In genomic region chr5:90409318-90410177, GRCh38 we compare ENCODE assay signal across 8 cellular contexts. TPM values are rescaled to one million over a fixed set of nuclear protein-coding genes. Genes with fewer than 3 reads are reported as not detected.
DNase-seq lines count a peak whose midpoint lies in the region; ATAC-seq and TF ChIP-seq lines count a peak whose summit lies in the region.

Gene CETN3, minus strand, starts transcription at chr5:90409756. Its CDS starts 95 bp downstream, at chr5:90409661.

- in situ Hi-C loops in IMR-90 (cut with MboI; ENCODE audit: low sequenced_read_pairs) = no loop called here

- peak within 1 kb of the TSS; percentile 76 for H2AK9ac ChIP-seq in IMR-90 (replicated peaks; ENCODE audit: low read depth, low read length, poor library complexity)

- peak within 1 kb of the TSS; percentile 86 for H2BK5ac ChIP-seq in IMR-90 (ENCODE audit: low read depth, low read length, poor library complexity, severe bottlenecking)

- intact Hi-C loops in IMR-90 (cut with micrococcal nuclease) = loop anchor here (5.0 kb wide), 1 partner anchor 63 kb away; the partner anchor contains the start of genes MBLAC2 and POLR3G

- peak within 1 kb of the TSS; percentile 92 for H4K5ac ChIP-seq in IMR-90 (ENCODE audit: low read depth, low read length)

- H3K27ac ChIP-seq in IMR-90 (ENCODE audit: insufficient read depth, low read length) = peak within 1 kb of the TSS; percentile 90

- dilution Hi-C loops in IMR-90 (cut with HindIII; ENCODE audit: low sequenced_read_pairs, unreplicated experiment) = no loop called here

- peak within 1 kb of the TSS; percentile 98 for H3K9ac ChIP-seq in IMR-90 (ENCODE audit: low read depth, low read length)

- H4K8ac ChIP-seq in IMR-90 (ENCODE audit: low read depth in 2 of 2, low read length in 2 of 2) = peak within 1 kb of the TSS; percentile 88 to 97

- peak within 1 kb of the TSS; percentile 94 for H3K4me2 ChIP-seq in IMR-90 (ENCODE audit: low read depth, low read length)

- no peaks in the 10 kb centered on the region; the same call in 1 of the 2 replicates for H3K4me1 ChIP-seq in IMR-90 (ENCODE audit: control insufficient read depth, insufficient read depth, low read length)
- peaks cover 11% of the 10 kb centered on the region for H3K4me1 ChIP-seq in mononuclear cell (ENCODE audit: insufficient read depth, low read length)

- peak within 1 kb of the TSS; percentile 95 for H3K14ac ChIP-seq in IMR-90 (replicated peaks; ENCODE audit: low read depth, low read length)

- H3K79me1 ChIP-seq in IMR-90 (ENCODE audit: low read depth in 1 of 2, low read length in 2 of 2) = peaks cover 10 to 13% of the 10 kb centered on the region in 2 experiments; a peak in 3 of 4 replicates

- WGBS in IMR-90 (ENCODE audit: extremely low coverage in 2 of 2, insufficient read length in 1 of 2), 2 experiments = 0% methylated on average over 12 of the region's 51 CpGs; no CpG with 5 or more reads in 1 of the 2 experiments

- H4K20me1 ChIP-seq in IMR-90 (ENCODE audit: insufficient read depth, low read length) = no peaks in the 10 kb centered on the region

- 0 out of 3 replicates have a peak within 1 kb of the TSS, but pooled peaks have one; percentile 17 for H2BK15ac ChIP-seq in IMR-90 (ENCODE audit: low read depth, low read length)

- H2BK120ac ChIP-seq in IMR-90 (ENCODE audit: low read depth, low read length) = peak within 1 kb of the TSS; percentile 36; the same call in 1 of the 2 replicates

- H4K91ac ChIP-seq in IMR-90 (ENCODE audit: insufficient read depth, low read depth, low read length) = peak within 1 kb of the TSS; percentile 83

- H3K9me3 ChIP-seq in IMR-90 (ENCODE audit: control insufficient read depth, insufficient read depth, low read length) (no peaks in the 10 kb centered on the region), mononuclear cell (ENCODE audit: low read depth, low read length) (no peaks in the 10 kb centered on the region)

- peak; percentile 98 for DNase-seq in DMS114 treated with DMSO at 0.1 percent for 48 hours (lab: John Stamatoyannopoulos, UW; ENCODE audit: unreplicated experiment)
- peak; percentile 96 for DNase-seq in IMR-90
- peak; percentile 99 for DNase-seq in OCI-M1 (lab: John Stamatoyannopoulos, UW)
- peak; percentile 85 for DNase-seq in activated T-cell treated with anti-CD3 and anti-CD28 coated beads for 24 hours (ENCODE audit: low read depth)
- DNase-seq in epithelial cell of esophagus (ENCODE audit: low read depth) = peak; percentile 95
- DNase-seq in stimulated activated CD8-positive, alpha-beta memory T cell treated with anti-CD3 and anti-CD28 coated beads, Interleukin-4, amount 100 ng/mL, for 1 hour (ENCODE audit: low read depth in 2 of 2, low spot score in 1 of 2) = peak; percentile 63 to 80

- no TSS peak for BruUV-seq in IMR-90 (replicated peaks; lab: Mats Ljungman, UMichigan)

- H2BK20ac ChIP-seq in IMR-90 (ENCODE audit: low read depth, low read length) = no peak within 1 kb of the TSS

- POLR2A ChIA-PET in IMR-90 (lab: Charles Lee; ENCODE audit: unreplicated experiment) = interaction anchor here (0.6 kb wide), 1 partner anchor 1682 kb away, joined by 3 read pairs; no protein-coding TSS in a partner anchor

- no peak for TF ChIP-seq CTCF in IMR-90 (conservative IDR thresholded peaks at IDR 0.05; ENCODE audit: low read depth, low read length)
- no peak for TF ChIP-seq CTCF in epithelial cell of esophagus (IDR thresholded peaks at IDR 0.05; ENCODE audit: insufficient read depth, low read depth, low read length, missing control alignments)

- TF ChIP-seq RAD21 in IMR-90 (IDR thresholded peaks at IDR 0.05; ENCODE audit: low read length) = no peak

- peak within 1 kb of the TSS; percentile 99 for H3K23ac ChIP-seq in IMR-90 (ENCODE audit: low read depth, low read length)

- peak within 1 kb of the TSS; percentile 92 for H2AFZ ChIP-seq in IMR-90 (replicated peaks; ENCODE audit: low read length, poor library complexity)

- H3K36me3 ChIP-seq in IMR-90 (ENCODE audit: control insufficient read depth, insufficient read depth, low read length) = no peaks in the 10 kb centered on the region; the same call in 1 of the 2 replicates

- TF ChIP-seq POLR2A in IMR-90 (IDR thresholded peaks at IDR 0.05; ENCODE audit: low read depth, low read length) = peak; percentile 92

- H3K4me3 ChIP-seq in IMR-90 (ENCODE audit: insufficient read depth, low read depth, low read length) (peak within 1 kb of the TSS; percentile 79), epithelial cell of esophagus (ENCODE audit: low read length) (peak within 1 kb of the TSS; percentile 87), mononuclear cell (ENCODE audit: low read length) (peak within 1 kb of the TSS; percentile 92)

- peak within 1 kb of the TSS; percentile 68 for H3K18ac ChIP-seq in IMR-90 (ENCODE audit: low read depth, low read length)

- peak within 1 kb of the TSS; percentile 94 for H3K4ac ChIP-seq in IMR-90 (ENCODE audit: low read depth, low read length)

- CTCF ChIA-PET in IMR-90 (lab: Yijun Ruan, JAX) = interaction anchor here (1.6 to 2.0 kb wide), 2 partner anchors 12 to 23 kb away, joined by 5 to 7 read pairs; no protein-coding TSS in a partner anchor

- ATAC-seq in GM21529 (IDR thresholded peaks at IDR 0.05; ENCODE audit: unreplicated experiment) (peak; percentile 92), IMR-90 (ENCODE audit: low read depth) (peak; percentile 97)

- H2AK5ac ChIP-seq in IMR-90 (ENCODE audit: low read depth, low read length) = no peak within 1 kb of the TSS; the same call in 1 of the 2 replicates

- no peaks in the 10 kb centered on the region for H3K9me1 ChIP-seq in IMR-90 (ENCODE audit: insufficient read depth, low read length)

- no peaks in the 10 kb centered on the region for H3K27me3 ChIP-seq in IMR-90 (ENCODE audit: control insufficient read depth, insufficient read depth, low read length)
- H3K27me3 ChIP-seq in mononuclear cell (ENCODE audit: insufficient read depth, low read length) = no peaks in the 10 kb centered on the region

- peak within 1 kb of the TSS; percentile 95 for H3K56ac ChIP-seq in IMR-90 (ENCODE audit: extremely low read depth, insufficient read depth, low read length)

TF ChIP-seq in IMR-90, 13 proteins besides CTCF, POLR2A, EP300 and RAD21:
- no peak for TF ChIP-seq BHLHE40 (IDR thresholded peaks at IDR 0.05; ENCODE audit: low read depth, low read length)
- TF ChIP-seq ELK1 (IDR thresholded peaks at IDR 0.05; ENCODE audit: borderline replicate concordance, low read depth, low read length) = no peak
- no peak for TF ChIP-seq CHD1 (IDR thresholded peaks at IDR 0.05; ENCODE audit: low read depth, low read length)
- TF ChIP-seq RCOR1 (IDR thresholded peaks at IDR 0.05; ENCODE audit: insufficient replicate concordance, low read length) = no peak
- no peak for TF ChIP-seq USF2 (IDR thresholded peaks at IDR 0.05; ENCODE audit: low read depth, low read length)
- TF ChIP-seq NFE2L2 (IDR thresholded peaks at IDR 0.05; ENCODE audit: low read depth, low read length) = no peak
- TF ChIP-seq FOS (IDR thresholded peaks at IDR 0.05; ENCODE audit: low read depth, low read length) = no peak
- TF ChIP-seq RFX5 (IDR thresholded peaks at IDR 0.05; ENCODE audit: low read depth, low read length) = no peak
TF ChIP-seq in IMR-90: peak in this region for 0.

RNA-seq across cellular contexts. Expression of gene CETN3, which starts in this region (rescaled TPM):
- 1.1 and 2.5 TPM in 2 replicates for total RNA-seq in IMR-90 (2012; rRNA removed)
- polyA plus RNA-seq in IMR-90 (2012; rRNA removed) = 5.9 and 6.5 TPM in 2 replicates
- polyA plus RNA-seq in IMR-90 (2012; cell fraction: cytosol; rRNA removed) = 0.18 and 0.29 TPM in 2 replicates
- polyA plus RNA-seq in IMR-90 (2012; cell fraction: nucleus; rRNA removed; ENCODE audit: low replicate concordance) = 0.15 and 1.4 TPM in 2 replicates
- total RNA-seq in mononuclear cell = 1.8 TPM

Comparison
In these comparisons a context has a peak if more than half of its experiments do, and no peak if none do; other contexts are left out.
1. Peak in every context shown above with its lines: DNase-seq, ATAC-seq, H3K4me3 ChIP-seq and H3K27ac ChIP-seq.